ENCODE assay signal across 16 cellular contexts in the genomic region with DNA sequence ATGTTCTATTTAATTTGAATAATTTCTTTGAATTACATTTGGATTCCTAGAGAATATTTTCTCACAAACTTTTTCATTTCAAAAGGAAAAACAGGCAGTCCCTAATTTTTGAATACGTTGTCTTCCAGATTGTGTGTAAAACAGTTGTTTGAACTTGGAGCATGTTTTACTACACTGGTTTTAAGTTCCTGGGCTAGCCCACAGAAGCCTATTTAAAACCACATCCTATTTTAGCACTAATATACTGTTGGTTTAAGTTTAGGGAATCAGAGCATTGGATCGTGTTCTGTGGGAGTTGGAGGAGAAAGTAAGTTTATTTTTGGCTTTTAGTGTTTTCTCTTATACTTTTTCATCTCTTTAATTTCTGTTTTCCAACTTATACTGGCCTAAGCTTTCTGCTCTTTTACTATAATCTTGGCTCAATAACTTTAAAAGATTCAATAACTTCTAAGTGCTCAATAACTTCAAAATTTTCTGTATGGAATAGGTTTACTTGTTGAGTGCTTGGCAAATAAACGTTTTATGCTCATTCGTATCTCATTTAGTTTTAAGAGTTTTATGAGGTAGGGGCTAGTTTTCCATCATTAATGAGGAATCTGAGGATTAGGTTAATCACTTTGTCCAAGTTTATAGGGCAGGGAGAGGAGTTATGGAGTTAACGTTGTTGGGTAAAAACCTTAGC.
"Had no signal": no experiment of that assay in that cellular context is flagged by ENCODE, and none has a peak within 500 bp of the region (broad histone marks: within the 10 kb centered on the region; RNA-seq: fewer than 3 reads in every experiment).

No MANE protein-coding gene starts in this region.

- H3K9me3 Mint-ChIP-seq: activated B cell treated with CpG ODN at 0.5 μM for 24 hours; activated CD4-positive, alpha-beta T cell treated with anti-CD3 and anti-CD28 coated beads, Interleukin-2, amount 10 ng/mL, durations not matched to agents 24 days and 14 days; activated T-helper 1 cell treated with anti-CD3 and anti-CD28 coated beads, Interleukin-12 subunit alpha, Interleukin-12 subunit beta, Interleukin-2, Interleukin-4 antibody, amounts not matched to agents 30 ng/mL and 10 ng/mL and 1 ng/mL, durations not matched to agents 14 hours and 24 hours and 36 hours; stimulated activated naive CD8-positive, alpha-beta T cell treated with anti-CD3 and anti-CD28 coated beads, Interleukin-15, Interleukin-2, amounts not matched to agents 100 ng/mL and 50 ng/mL, for 24 hours had no signal

- DNase-seq: activated B cell treated with CpG ODN at 0.5 μM for 24 hours; activated CD4-positive, alpha-beta T cell treated with anti-CD3 and anti-CD28 coated beads, Interleukin-2, amount 10 ng/mL, durations not matched to agents 24 days and 14 days; activated CD8-positive, alpha-beta memory T cell treated with anti-CD3 and anti-CD28 coated beads, Interleukin-2, amount 50 U/mL, for 48 hours; activated naive CD4-positive, alpha-beta T cell treated with Interleukin-2 at 50 U/mL for 16 hours; adrenal gland; dorsolateral prefrontal cortex; erythroblast; kidney; left ventricle myocardium inferior; mesenchymal stem cell; right cardiac atrium; small intestine; trophoblast cell had no signal

- H3K27ac Mint-ChIP-seq: activated B cell treated with CpG ODN at 0.5 μM for 24 hours; activated CD4-positive, alpha-beta T cell treated with anti-CD3 and anti-CD28 coated beads, Interleukin-2, amount 10 ng/mL, durations not matched to agents 24 days and 14 days; activated T-helper 1 cell treated with anti-CD3 and anti-CD28 coated beads, Interleukin-12 subunit alpha, Interleukin-12 subunit beta, Interleukin-2, Interleukin-4 antibody, amounts not matched to agents 30 ng/mL and 10 ng/mL and 1 ng/mL, durations not matched to agents 14 hours and 24 hours and 36 hours; stimulated activated naive CD8-positive, alpha-beta T cell treated with anti-CD3 and anti-CD28 coated beads, Interleukin-15, Interleukin-2, amounts not matched to agents 100 ng/mL and 50 ng/mL, for 24 hours had no signal

- H3K27me3 Mint-ChIP-seq: activated B cell treated with CpG ODN at 0.5 μM for 24 hours; activated CD4-positive, alpha-beta T cell treated with anti-CD3 and anti-CD28 coated beads, Interleukin-2, amount 10 ng/mL, durations not matched to agents 24 days and 14 days; stimulated activated naive CD8-positive, alpha-beta T cell treated with anti-CD3 and anti-CD28 coated beads, Interleukin-15, Interleukin-2, amounts not matched to agents 100 ng/mL and 50 ng/mL, for 24 hours had no signal

- ATAC-seq: gastroesophageal sphincter, right cardiac atrium had no signal

- H3K4me3 Mint-ChIP-seq: activated B cell treated with CpG ODN at 0.5 μM for 24 hours; activated CD4-positive, alpha-beta T cell treated with anti-CD3 and anti-CD28 coated beads, Interleukin-2, amount 10 ng/mL, durations not matched to agents 24 days and 14 days; activated T-helper 1 cell treated with anti-CD3 and anti-CD28 coated beads, Interleukin-12 subunit alpha, Interleukin-12 subunit beta, Interleukin-2, Interleukin-4 antibody, amounts not matched to agents 30 ng/mL and 10 ng/mL and 1 ng/mL, durations not matched to agents 14 hours and 24 hours and 36 hours; stimulated activated naive CD8-positive, alpha-beta T cell treated with anti-CD3 and anti-CD28 coated beads, Interleukin-15, Interleukin-2, amounts not matched to agents 100 ng/mL and 50 ng/mL, for 24 hours had no signal
